33 cellular contexts compared by ENCODE assay signal in genomic region chr4:162988530-162988929, GRCh38.
DNase-seq lines count a peak whose midpoint lies in the region; ATAC-seq and TF ChIP-seq lines count a peak whose summit lies in the region.
"Had no signal": no experiment of that assay in that cellular context is flagged by ENCODE, and none has a peak within 500 bp of the region (broad histone marks: within the 10 kb centered on the region; RNA-seq: fewer than 3 reads in every experiment).

No MANE protein-coding gene starts in this region.

- H3K4me3 Mint-ChIP-seq in H9: no peak overlapping the region
- H3K4me3 Mint-ChIP-seq: B cell; CD14-positive monocyte; CD4-positive, alpha-beta memory T cell; CD4-positive, alpha-beta T cell; CD4-positive, CD25-positive, alpha-beta regulatory T cell; CD8-positive, alpha-beta memory T cell; CD8-positive, alpha-beta T cell had no signal

- H2BK120ac ChIP-seq in H9 (ENCODE audit: low read depth, low read length, poor library complexity, severe bottlenecking): no peak overlapping the region

- H3K4me1 ChIP-seq in H9 (ENCODE audit: insufficient read depth, low read length): no peaks in the 10 kb centered on the region; the same call in 1 of the 2 replicates
- H3K4me1 ChIP-seq in HCT116 (ENCODE audit: control insufficient read depth in 1 of 2, insufficient read depth in 2 of 2, low read length in 2 of 2): no peaks in the 10 kb centered on the region
- H3K4me1 ChIP-seq: A549; BE2C; BLaER1; BLaER1 treated with 17β-estradiol and CSF1 and Interleukin-3, amounts not matched to agents 10 nM and 100 nM; Caco-2 had no signal

- no peak overlapping the region for H3K18ac ChIP-seq in H9 (ENCODE audit: insufficient read length, low read depth, low read length)

- H3K36me3 ChIP-seq in HCT116 (ENCODE audit: control insufficient read depth in 1 of 2, insufficient read depth in 2 of 2, low read length in 2 of 2): no peaks in the 10 kb centered on the region
- no peaks in the 10 kb centered on the region for H3K36me3 ChIP-seq in SK-N-MC (ENCODE audit: insufficient read depth, low read length)
- H3K36me3 ChIP-seq: BE2C; BLaER1; BLaER1 treated with 17β-estradiol and CSF1 and Interleukin-3, amounts not matched to agents 10 nM and 100 nM had no signal

- no peak for TF ChIP-seq POLR2A in HCT116 (IDR thresholded peaks at IDR 0.05; ENCODE audit: borderline replicate concordance, extremely low read depth, insufficient read depth, insufficient read length)

- no peak overlapping the region for H3K56ac ChIP-seq in H9 (ENCODE audit: insufficient read length, low read depth, low read length)

- H3K9me2 ChIP-seq in HCT116 (ENCODE audit: insufficient read depth): no peaks in the 10 kb centered on the region

- no peak overlapping the region for H4K5ac ChIP-seq in H9 (ENCODE audit: insufficient read length, low read depth, low read length)

- H4K8ac ChIP-seq in H9 (replicated peaks; ENCODE audit: insufficient read length, low read depth, low read length): no peak overlapping the region

- POLR2A ChIA-PET in HCT116 (lab: Charles Lee): no interaction called here

- BruUV-seq in HCT116 (replicated peaks; lab: Mats Ljungman, UMichigan): no TSS peak

- ATAC-seq in HCT116 (no peak), HG03196 (IDR thresholded peaks at IDR 0.05; ENCODE audit: unreplicated experiment) (no peak)
- ATAC-seq: A549; CD8-positive, alpha-beta T cell had no signal

- intact Hi-C loops in HCT116 (cut with micrococcal nuclease): no loop called here

- H3K4me1 Mint-ChIP-seq in H9: peaks cover 20% of the 10 kb centered on the region in 2 experiments
- H3K4me1 Mint-ChIP-seq: B cell; CD14-positive monocyte; CD4-positive, alpha-beta memory T cell; CD4-positive, CD25-positive, alpha-beta regulatory T cell; CD8-positive, alpha-beta memory T cell had no signal

- H2AFZ ChIP-seq in H9 (ENCODE audit: low read length) (peak overlapping the region; percentile 32), HCT116 (ENCODE audit: low read depth, low read length, poor library complexity, severe bottlenecking) (peak overlapping the region; percentile 10)

- no peak overlapping the region for H2BK20ac ChIP-seq in H9 (ENCODE audit: low read depth, low read length, poor library complexity, severe bottlenecking)

- no peak for TF ChIP-seq CTCF in H9 (conservative IDR thresholded peaks at IDR 0.05)
- TF ChIP-seq CTCF in HCT116 (IDR thresholded peaks at IDR 0.05 in 2 of 3, conservative IDR thresholded peaks at IDR 0.05 in 1 of 3; ENCODE audit: borderline replicate concordance in 1 of 3, insufficient read depth in 1 of 3, low read depth in 2 of 3, low read length in 2 of 3): no peak

- H3K79me1 ChIP-seq in H9 (ENCODE audit: insufficient read depth, low read depth, low read length, poor library complexity, severe bottlenecking): no peaks in the 10 kb centered on the region

- DNase-seq in H9 (no peak), HCT116 (ENCODE audit: low read depth, low spot score) (no peak), SK-N-MC (ENCODE audit: low read depth, low spot score) (no peak), KG1 (lab: John Stamatoyannopoulos, UW) (no peak), nucleus accumbens (lab: John Stamatoyannopoulos, UW) (no peak)
- DNase-seq: 8988T; ACHN; AML-193; BE2C; C1 segment of cervical spinal cord; Caco-2; Calu3; CD4-positive, alpha-beta memory T cell; CD4-positive, alpha-beta T cell; CD4-positive, CD25-positive, alpha-beta regulatory T cell; CD8-positive, alpha-beta memory T cell; CD8-positive, alpha-beta T cell; COR-L47; DMS 273 treated with DMSO at 0.1 percent for 48 hours; DMS153; DMS53; DMS79; DMS79 treated with DMSO at 0.1 percent for 48 hours; DND-41; EL had no signal

- H3K36me3 Mint-ChIP-seq in H9 (ENCODE audit: insufficient read depth in 1 of 3, low read depth in 3 of 3): peaks cover 0 to 8% (median 0%) of the 10 kb centered on the region in 3 experiments; a peak in 2 of 7 replicates
- H3K36me3 Mint-ChIP-seq: CD14-positive monocyte; CD4-positive, alpha-beta memory T cell; CD4-positive, CD25-positive, alpha-beta regulatory T cell; CD8-positive, alpha-beta memory T cell; CD8-positive, alpha-beta T cell had no signal

- H3K27ac Mint-ChIP-seq in H9: no peak overlapping the region
- H3K27ac Mint-ChIP-seq: B cell; CD14-positive monocyte; CD4-positive, alpha-beta memory T cell; CD4-positive, alpha-beta T cell; CD4-positive, CD25-positive, alpha-beta regulatory T cell; CD8-positive, alpha-beta memory T cell; CD8-positive, alpha-beta T cell had no signal

- H3K4me2 ChIP-seq in H9 (ENCODE audit: insufficient read depth, insufficient read length, low read length): no peak overlapping the region
- no peak overlapping the region for H3K4me2 ChIP-seq in HCT116 (ENCODE audit: low read length)
- H3K4me2 ChIP-seq: A549; BLaER1; BLaER1 treated with 17β-estradiol and CSF1 and Interleukin-3, amounts not matched to agents 10 nM and 100 nM had no signal

- H2BK5ac ChIP-seq in H9 (ENCODE audit: insufficient read length, low read length): no peak overlapping the region

- H3T11ph ChIP-seq in H9 (ENCODE audit: low read length): no peak overlapping the region

- no peak overlapping the region for H3K14ac ChIP-seq in H9 (ENCODE audit: insufficient read depth, low read length)

- no peak overlapping the region for H3K23ac ChIP-seq in H9 (ENCODE audit: insufficient read length, low read depth, low read length)

- CTCF ChIA-PET in HCT116 (lab: Charles Lee): interaction anchor here (0.9 kb wide), 1 partner anchor 354 kb away, joined by 3 read pairs; no protein-coding TSS in a partner anchor

- H4K20me1 ChIP-seq in H9 (ENCODE audit: control insufficient read depth, insufficient read depth, insufficient read length) (no peaks in the 10 kb centered on the region), HCT116 (ENCODE audit: insufficient read depth) (no peaks in the 10 kb centered on the region)
- H4K20me1 ChIP-seq: BLaER1; BLaER1 treated with 17β-estradiol and CSF1 and Interleukin-3, amounts not matched to agents 10 nM and 100 nM had no signal

- no peak overlapping the region for H4K91ac ChIP-seq in H9 (ENCODE audit: insufficient read length, low read depth, low read length)

- H3K27ac ChIP-seq in H9 (ENCODE audit: insufficient read length, low read depth, low read length) (no peak overlapping the region), HCT116 (ENCODE audit: low read depth, low read length) (no peak overlapping the region), SK-N-MC (no peak overlapping the region)
- H3K27ac ChIP-seq: 22Rv1; A549; BLaER1; BLaER1 treated with 17β-estradiol and CSF1 and Interleukin-3, amounts not matched to agents 10 nM and 100 nM; C4-2B had no signal

- H3K9me3 ChIP-seq in H9 (ENCODE audit: control insufficient read depth, low read depth, low read length): no peaks in the 10 kb centered on the region
- H3K9me3 ChIP-seq in HCT116 (ENCODE audit: control insufficient read depth in 1 of 2, insufficient read depth in 1 of 2, low read depth in 1 of 2, low read length in 2 of 2): no peaks in the 10 kb centered on the region
- H3K9me3 ChIP-seq in SK-N-MC (ENCODE audit: low read depth, low read length): no peaks in the 10 kb centered on the region
- H3K9me3 ChIP-seq: A549, BE2C, BLaER1, Caco-2 had no signal

- no peak for TF ChIP-seq RAD21 in HCT116 (IDR thresholded peaks at IDR 0.05; ENCODE audit: low read depth)

- no peak overlapping the region for H2BK12ac ChIP-seq in H9 (ENCODE audit: insufficient read length, low read depth, low read length)

- no peak overlapping the region for H3K4me3 ChIP-seq in HCT116 (replicated peaks in 1 of 2; ENCODE audit: low read depth in 1 of 2, low read length in 2 of 2)
- H3K4me3 ChIP-seq in SK-N-MC: peak overlapping the region; percentile 9; the same call in 1 of the 2 replicates
- H3K4me3 ChIP-seq: A549; BLaER1; BLaER1 treated with 17β-estradiol and CSF1 and Interleukin-3, amounts not matched to agents 10 nM and 100 nM had no signal

- no peak overlapping the region for H3K9ac ChIP-seq in H9 (ENCODE audit: extremely low read depth, insufficient read length, low read length)
- H3K9ac ChIP-seq in HCT116 (ENCODE audit: low read length): no peak overlapping the region
- H3K9ac ChIP-seq in SK-N-MC (ENCODE audit: insufficient read length): no peak overlapping the region
- H3K9ac ChIP-seq: BLaER1; BLaER1 treated with 17β-estradiol and CSF1 and Interleukin-3, amounts not matched to agents 10 nM and 100 nM had no signal

- H3K27me3 ChIP-seq in H9 (ENCODE audit: insufficient read depth, low read length) (no peaks in the 10 kb centered on the region), HCT116 (ENCODE audit: insufficient read depth, low read length) (no peaks in the 10 kb centered on the region)
- H3K27me3 ChIP-seq: BE2C; BLaER1; BLaER1 treated with 17β-estradiol and CSF1 and Interleukin-3, amounts not matched to agents 10 nM and 100 nM had no signal

- no peaks in the 10 kb centered on the region for H3K23me2 ChIP-seq in H9 (ENCODE audit: insufficient read length, low read depth, low read length, poor library complexity, severe bottlenecking)

- H3K9me3 Mint-ChIP-seq in H9: peaks cover 0 to 3% of the 10 kb centered on the region in 2 experiments; a peak in 2 of 5 replicates
- H3K9me3 Mint-ChIP-seq: CD4-positive, alpha-beta T cell; CD4-positive, CD25-positive, alpha-beta regulatory T cell; CD8-positive, alpha-beta T cell had no signal

- no peak overlapping the region for H3K4ac ChIP-seq in H9 (ENCODE audit: low read depth, low read length)

- H3K79me2 ChIP-seq in H9 (ENCODE audit: insufficient read depth, low read length) (no peaks in the 10 kb centered on the region), HCT116 (ENCODE audit: insufficient read depth, low read length) (no peaks in the 10 kb centered on the region)

- no peak overlapping the region for H2AK5ac ChIP-seq in H9 (ENCODE audit: insufficient read length, low read length)

- no peak overlapping the region for H2BK15ac ChIP-seq in H9 (ENCODE audit: low read depth, low read length)

- RAD21 ChIA-PET in HCT116 (lab: Charles Lee; ENCODE audit: low non-redundant PET in 1 of 2, low total read pairs in 2 of 2, uncharacterized antibody in 2 of 2, unreplicated experiment in 2 of 2): no interaction called here

- H3K27me3 Mint-ChIP-seq in H9 (ENCODE audit: low read depth): no peaks in the 10 kb centered on the region
- H3K27me3 Mint-ChIP-seq: CD4-positive, CD25-positive, alpha-beta regulatory T cell; CD8-positive, alpha-beta memory T cell had no signal
